8 cellular contexts compared by ENCODE assay signal in the genomic region with DNA sequence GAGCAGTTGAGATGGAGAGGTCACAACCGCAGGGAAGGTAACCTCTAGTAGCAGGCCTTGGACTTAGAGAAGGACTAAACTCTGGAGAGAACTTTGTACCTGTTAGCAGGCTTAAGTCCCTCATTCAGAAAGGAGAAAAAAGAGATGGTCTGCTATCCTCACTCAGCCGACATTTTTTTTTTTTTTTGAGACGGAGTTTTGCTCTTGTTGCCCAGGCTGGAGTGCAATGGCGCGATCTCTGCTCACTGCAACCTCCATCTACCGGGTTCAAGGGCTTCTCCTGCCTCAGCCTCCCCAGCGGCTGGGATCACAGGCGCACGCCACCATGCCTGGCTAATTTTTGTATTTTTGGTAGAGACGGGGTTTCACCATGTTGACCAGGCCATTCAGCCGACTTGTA. TPM values are rescaled to one million over a fixed set of nuclear protein-coding genes. Genes with fewer than 3 reads are reported as not detected.
DNase-seq lines count a peak whose midpoint lies in the region; ATAC-seq, FAIRE-seq and TF ChIP-seq lines count a peak whose summit lies in the region.
"Not testable (repeated sequence)": the region's sequence is repeated elsewhere in the genome, so short reads cannot be mapped to it uniquely, and the experiment has no call there.

No MANE protein-coding gene starts in this region.

- not testable (repeated sequence) for H3K9me3 Mint-ChIP-seq in activated CD4-positive, alpha-beta T cell treated with anti-CD3 and anti-CD28 coated beads, Interleukin-2, amount 10 ng/mL, durations not matched to agents 24 days and 14 days; astrocyte (ENCODE audit: unreplicated experiment)

- TF ChIP-seq RAD21 in A549 (conservative IDR thresholded peaks at IDR 0.05 in 1 of 2, IDR thresholded peaks at IDR 0.05 in 1 of 2): not testable (repeated sequence)

- H3K4me3 Mint-ChIP-seq in activated CD4-positive, alpha-beta T cell treated with anti-CD3 and anti-CD28 coated beads, Interleukin-2, amount 10 ng/mL, durations not matched to agents 24 days and 14 days: peak overlapping the region; percentile 94
- H3K4me3 Mint-ChIP-seq in astrocyte (ENCODE audit: unreplicated experiment): peak overlapping the region; percentile 98

- TF ChIP-seq POLR2A in A549 (IDR thresholded peaks at IDR 0.05; ENCODE audit: low read length): not testable (repeated sequence)

- not testable (repeated sequence) for H3K18ac ChIP-seq in mesenchymal stem cell (ENCODE audit: low read depth in 1 of 2, low read length in 2 of 2)

- ATAC-seq in A549, psoas muscle: not testable (repeated sequence)

- not testable (repeated sequence) for H2BK15ac ChIP-seq in mesenchymal stem cell (ENCODE audit: low read depth, poor library complexity, severe bottlenecking)

- peaks cover 11% of the 10 kb centered on the region for H3K36me3 ChIP-seq in MG63
- H3K36me3 ChIP-seq in astrocyte (ENCODE audit: insufficient read depth, low read length): not testable (repeated sequence)
- H3K36me3 ChIP-seq in mesenchymal stem cell (ENCODE audit: control insufficient read depth in 1 of 2, insufficient read depth in 2 of 2, low read depth in 1 of 2, low read length in 2 of 2): peaks cover 10 to 38% of the 10 kb centered on the region in 2 experiments
- peaks cover 8 to 34% of the 10 kb centered on the region in 2 donors for H3K36me3 ChIP-seq in psoas muscle (ENCODE audit: insufficient read depth in 1 of 2, low read depth in 1 of 2)

- H3K79me1 ChIP-seq in mesenchymal stem cell (replicated peaks; ENCODE audit: low read length, poor library complexity, severe bottlenecking): not testable (repeated sequence)

- H3K27me3 Mint-ChIP-seq in activated CD4-positive, alpha-beta T cell treated with anti-CD3 and anti-CD28 coated beads, Interleukin-2, amount 10 ng/mL, durations not matched to agents 24 days and 14 days; astrocyte (ENCODE audit: low read depth, unreplicated experiment): not testable (repeated sequence)

- not testable (repeated sequence) for DNase-seq in A549 (ENCODE audit: low read depth in 1 of 2, low spot score in 1 of 2); GM12865 (ENCODE audit: low read depth); MG63; astrocyte (ENCODE audit: low read depth); epithelial cell of proximal tubule (ENCODE audit: low read depth); mesenchymal stem cell; psoas muscle
- DNase-seq in activated CD4-positive, alpha-beta T cell treated with anti-CD3 and anti-CD28 coated beads, Interleukin-2, amount 10 ng/mL, durations not matched to agents 24 days and 14 days: peak; percentile 56

- H3K4ac ChIP-seq in mesenchymal stem cell (ENCODE audit: low read depth in 1 of 2, low read length in 2 of 2): peak overlapping the region in 1 of 2 experiments; percentile 37

- not testable (repeated sequence) for TF ChIP-seq CTCF in A549 (IDR thresholded peaks at IDR 0.05); GM12865 (IDR thresholded peaks at IDR 0.05; ENCODE audit: insufficient read depth, low read depth, low read length, missing control alignments); astrocyte (IDR thresholded peaks at IDR 0.05; ENCODE audit: insufficient read depth, low read depth, low read length); epithelial cell of proximal tubule (conservative IDR thresholded peaks at IDR 0.05; ENCODE audit: low read depth, low read length); psoas muscle (IDR thresholded peaks at IDR 0.05)

- H4K20me1 ChIP-seq in astrocyte (ENCODE audit: insufficient read depth, low read length): peaks cover 18% of the 10 kb centered on the region

- H3K4me1 ChIP-seq in A549 (peaks cover 48% of the 10 kb centered on the region), astrocyte (ENCODE audit: insufficient read depth, low read length) (peaks cover 31% of the 10 kb centered on the region), psoas muscle (peaks cover 34% of the 10 kb centered on the region)
- H3K4me1 ChIP-seq in mesenchymal stem cell (ENCODE audit: control insufficient read depth, insufficient read depth, low read depth, low read length): not testable (repeated sequence)

- peaks cover 27% of the 10 kb centered on the region for H3K36me3 Mint-ChIP-seq in activated CD4-positive, alpha-beta T cell treated with anti-CD3 and anti-CD28 coated beads, Interleukin-2, amount 10 ng/mL, durations not matched to agents 24 days and 14 days (ENCODE audit: low read depth)
- H3K36me3 Mint-ChIP-seq in astrocyte (ENCODE audit: low read depth, unreplicated experiment): not testable (repeated sequence)

- intact Hi-C loops in activated CD4-positive, alpha-beta T cell treated with anti-CD3 and anti-CD28 coated beads, Interleukin-2, amount 10 ng/mL, durations not matched to agents 24 days and 14 days (cut with micrococcal nuclease): loop anchor here (2.0 to 5.0 kb wide), 5 partner anchors 79 to 1247 kb away; partner anchors contain the start of genes RPS13, SAAL1 and UEVLD
- intact Hi-C loops in psoas muscle (cut with DNase I): loop anchor here (2.0 to 10.0 kb wide), 5 partner anchors 73 to 1589 kb away; partner anchors contain the start of genes SPTY2D1 (in 2 of the 2), C11orf58 (in 1 of the 2) and TSG101 (in 1 of the 2)

- H3K4me3 ChIP-seq in A549: peak overlapping the region; percentile 87
- H3K4me3 ChIP-seq in GM12865 (ENCODE audit: low read depth, low read length): peak overlapping the region; percentile 92
- H3K4me3 ChIP-seq in MG63: peak overlapping the region; percentile 85; the same call in 1 of the 2 replicates
- H3K4me3 ChIP-seq in astrocyte (ENCODE audit: insufficient read depth, low read depth, low read length): peak overlapping the region; percentile 97
- peak overlapping the region; percentile 69 for H3K4me3 ChIP-seq in epithelial cell of proximal tubule (ENCODE audit: low read depth, low read length)
- peak overlapping the region in 1 of 2 experiments; percentile 89 for H3K4me3 ChIP-seq in mesenchymal stem cell (ENCODE audit: insufficient read depth in 1 of 2, low read depth in 1 of 2, low read length in 2 of 2)
- peak overlapping the region; percentile 83 for H3K4me3 ChIP-seq in psoas muscle

- H3K9me3 ChIP-seq in A549; MG63; astrocyte (ENCODE audit: insufficient read depth, low read depth, low read length); mesenchymal stem cell (ENCODE audit: control insufficient read depth, low read length); psoas muscle: not testable (repeated sequence)

- POLR2A ChIA-PET in A549 (lab: Yijun Ruan, JAX): not testable (repeated sequence)

- FAIRE-seq in A549 (lab: Jason Lieb, UNC); astrocyte (lab: Jason Lieb, UNC): not testable (repeated sequence)

- H3K4me2 ChIP-seq in A549 (peak overlapping the region; percentile 92), astrocyte (ENCODE audit: low read length) (peak overlapping the region; percentile 90), mesenchymal stem cell (ENCODE audit: low read length, poor library complexity, severe bottlenecking) (peak overlapping the region; percentile 59)

- H3K14ac ChIP-seq in mesenchymal stem cell (ENCODE audit: low read length in 2 of 2): not testable (repeated sequence)

- not testable (repeated sequence) for TF ChIP-seq EP300 in A549 (IDR thresholded peaks at IDR 0.05)

- not testable (repeated sequence) for H2AFZ ChIP-seq in astrocyte (ENCODE audit: low read depth, low read length); mesenchymal stem cell (ENCODE audit: low read depth, low read length)

- H4K8ac ChIP-seq in mesenchymal stem cell (ENCODE audit: low read length): not testable (repeated sequence)

- H2AK5ac ChIP-seq in mesenchymal stem cell (ENCODE audit: low read length, severe bottlenecking): not testable (repeated sequence)

- not testable (repeated sequence) for H3K27ac ChIP-seq in A549; astrocyte (ENCODE audit: low read depth, low read length); mesenchymal stem cell (ENCODE audit: low read length, poor library complexity, severe bottlenecking); psoas muscle

- H4K91ac ChIP-seq in mesenchymal stem cell (ENCODE audit: low read length): not testable (repeated sequence)

- not testable (repeated sequence) for H3K27me3 ChIP-seq in MG63; astrocyte (ENCODE audit: insufficient read depth, low read length); mesenchymal stem cell (ENCODE audit: control insufficient read depth in 1 of 2, insufficient read depth in 1 of 2, low read length in 2 of 2); psoas muscle (ENCODE audit: insufficient read depth in 3 of 3, low read length in 2 of 3)

- H2BK120ac ChIP-seq in mesenchymal stem cell (ENCODE audit: low read depth, low read length): not testable (repeated sequence)

- H2BK12ac ChIP-seq in mesenchymal stem cell (ENCODE audit: low read length in 2 of 2): not testable (repeated sequence)

- not testable (repeated sequence) for H3K23ac ChIP-seq in mesenchymal stem cell (ENCODE audit: low read length in 2 of 2)

- H3K4me1 Mint-ChIP-seq in activated CD4-positive, alpha-beta T cell treated with anti-CD3 and anti-CD28 coated beads, Interleukin-2, amount 10 ng/mL, durations not matched to agents 24 days and 14 days: peaks cover 47% of the 10 kb centered on the region
- H3K4me1 Mint-ChIP-seq in astrocyte (ENCODE audit: low read depth, unreplicated experiment): peaks cover 35% of the 10 kb centered on the region

- H3K9ac ChIP-seq in astrocyte (ENCODE audit: low read length): peak overlapping the region; percentile 97
- peak overlapping the region; percentile 98 for H3K9ac ChIP-seq in mesenchymal stem cell (ENCODE audit: low read length)

- peaks cover 88% of the 10 kb centered on the region for H3K79me2 ChIP-seq in astrocyte (ENCODE audit: insufficient read depth, low read length)

- H2BK5ac ChIP-seq in mesenchymal stem cell (ENCODE audit: low read depth, low read length, poor library complexity, severe bottlenecking): not testable (repeated sequence)

- 94% methylated on average over 11 of the region's 11 CpGs for WGBS in A549 (ENCODE audit: missing lambda C conversion rate)
- 93% methylated on average over 10 of the region's 11 CpGs for WGBS in mesenchymal stem cell
- 91 to 93% (median 91%) methylated on average over 11 of the region's 11 CpGs for WGBS in psoas muscle, 3 donors

- CTCF ChIA-PET in A549 (lab: Yijun Ruan, JAX): not testable (repeated sequence)

- H3K27ac Mint-ChIP-seq in activated CD4-positive, alpha-beta T cell treated with anti-CD3 and anti-CD28 coated beads, Interleukin-2, amount 10 ng/mL, durations not matched to agents 24 days and 14 days: peak overlapping the region; percentile 99
- not testable (repeated sequence) for H3K27ac Mint-ChIP-seq in astrocyte (ENCODE audit: unreplicated experiment)

RNA-seq across cellular contexts. Expression of gene GTF2H1, which starts 1.5 kb away (rescaled TPM):
- polyA plus RNA-seq in A549 (2011; rRNA removed) (52.0 and 56.0 TPM in 2 replicates), A549 (2017; fragmentation: RNase III; extraction: RNeasy Plus Mini Kit Qiagen cat#74134 plus additional on column Dnase treatment) (36.3 to 39.4 TPM (median 38.8 TPM) in 3 replicates), psoas muscle (10 to 100 TPM; 15.5 to 39.2 (median 38.5) TPM)
- 19.7 and 21.1 TPM in 2 replicates for polyA plus RNA-seq in A549 (2012; cell fraction: cytosol; rRNA removed)
- polyA plus RNA-seq in A549 (2012; cell fraction: nucleus; rRNA removed): 11.4 and 12.4 TPM in 2 replicates
- polyA minus RNA-seq in A549 (2011; rRNA and poly(A)+ RNA removed): 25.0 and 34.7 TPM in 2 replicates
- total RNA-seq in MG63 (2014; rRNA removed; shearing (Covaris generic); ENCODE audit: low replicate concordance): 46.7 and 60.7 TPM in 2 replicates
- total RNA-seq in activated CD4-positive, alpha-beta T cell treated with anti-CD3 and anti-CD28 coated beads, Interleukin-2, amount 10 ng/mL, durations not matched to agents 24 days and 14 days: 54.6 and 55.7 TPM in 2 replicates
- total RNA-seq in astrocyte (41.5 and 47.8 TPM in 2 replicates), epithelial cell of proximal tubule (30.8 and 47.9 TPM in 2 replicates), psoas muscle (10 to 100 TPM; 14.5 to 25.2 (median 19.4) TPM)
- polyA plus RNA-seq in mesenchymal stem cell (2013, experiment 1 of 2): 37.9 TPM
- polyA plus RNA-seq in mesenchymal stem cell (2013, experiment 2 of 2): 39.5 TPM

RNA-seq across cellular contexts. Expression of gene HPS5, which starts 1.9 kb away (rescaled TPM):
- polyA plus RNA-seq in A549 (2011; rRNA removed) (29.1 and 30.2 TPM in 2 replicates), A549 (2017; fragmentation: RNase III; extraction: RNeasy Plus Mini Kit Qiagen cat#74134 plus additional on column Dnase treatment) (18.0 to 18.4 TPM (median 18.4 TPM) in 3 replicates), psoas muscle (10 to 100 TPM in 1 of 3 donors, 1 to 10 TPM in 2; 4.9 to 11.3 (median 9.9) TPM)
- polyA plus RNA-seq in A549 (2012; cell fraction: cytosol; rRNA removed): 5.1 and 6.6 TPM in 2 replicates
- polyA plus RNA-seq in A549 (2012; cell fraction: nucleus; rRNA removed): 5.0 and 6.6 TPM in 2 replicates
- 22.9 and 29.2 TPM in 2 replicates for polyA minus RNA-seq in A549 (2011; rRNA and poly(A)+ RNA removed)
- 13.2 and 41.2 TPM in 2 replicates for total RNA-seq in MG63 (2014; rRNA removed; shearing (Covaris generic); ENCODE audit: low replicate concordance)
- 20.5 and 24.5 TPM in 2 replicates for total RNA-seq in activated CD4-positive, alpha-beta T cell treated with anti-CD3 and anti-CD28 coated beads, Interleukin-2, amount 10 ng/mL, durations not matched to agents 24 days and 14 days
- total RNA-seq in astrocyte (22.6 and 28.0 TPM in 2 replicates), epithelial cell of proximal tubule (11.5 and 16.9 TPM in 2 replicates), psoas muscle (10 to 100 TPM in 1 of 4 donors, 1 to 10 TPM in 3; 7.0 to 11.9 (median 8.8) TPM)
- polyA plus RNA-seq in mesenchymal stem cell (2013, experiment 1 of 2): 7.2 TPM
- polyA plus RNA-seq in mesenchymal stem cell (2013, experiment 2 of 2): 7.4 TPM

RNA-seq across cellular contexts. Expression of gene SAA1, which starts 57.8 kb away (rescaled TPM):
- polyA plus RNA-seq in A549 (2011; rRNA removed) (0.29 TPM in 1 of 2 replicates, not detected in the other), A549 (2017; fragmentation: RNase III; extraction: RNeasy Plus Mini Kit Qiagen cat#74134 plus additional on column Dnase treatment) (0.37 to 0.64 TPM (median 0.44 TPM) in 3 replicates), psoas muscle (10 to 100 TPM in 2 of 3 donors, 1 to 10 TPM in 1; 7.3 to 16.9 (median 14.4) TPM)
- 0.18 TPM in 1 of 2 replicates, not detected in the other for polyA plus RNA-seq in A549 (2012; cell fraction: cytosol; rRNA removed)
- 0.11 TPM in 1 of 2 replicates, not detected in the other for polyA plus RNA-seq in A549 (2012; cell fraction: nucleus; rRNA removed)
- polyA minus RNA-seq in A549 (2011; rRNA and poly(A)+ RNA removed): not detected in 2 replicates
- total RNA-seq in MG63 (2014; rRNA removed; shearing (Covaris generic); ENCODE audit: low replicate concordance): not detected in 2 replicates
- total RNA-seq in activated CD4-positive, alpha-beta T cell treated with anti-CD3 and anti-CD28 coated beads, Interleukin-2, amount 10 ng/mL, durations not matched to agents 24 days and 14 days: not detected in 2 replicates
- total RNA-seq in astrocyte (0.43 TPM in 1 of 2 replicates, not detected in the other), epithelial cell of proximal tubule (46.7 and 69.7 TPM in 2 replicates), psoas muscle (100 to 1,000 TPM in 1 of 4 donors, 10 to 100 TPM in 3; 29.1 to 100 (median 36.2) TPM)
- 1.1 TPM for polyA plus RNA-seq in mesenchymal stem cell (2013, experiment 1 of 2)
- 0.97 TPM for polyA plus RNA-seq in mesenchymal stem cell (2013, experiment 2 of 2)

Comparison
In these comparisons a context has a peak if more than half of its experiments do, and no peak if none do; other contexts are left out.
1. RNA of gene SAA1, which starts 57.8 kb away (total RNA-seq): 46.7 to 69.7 TPM in epithelial cell of proximal tubule and 29.1 to 100 TPM in psoas muscle; 0.43 TPM in astrocyte, not detected in MG63 and not detected in activated CD4-positive, alpha-beta T cell treated with anti-CD3 and anti-CD28 coated beads, Interleukin-2, amount 10 ng/mL, durations not matched to agents 24 days and 14 days; every median in the first group is over 10 times any median in the second.
2. Peak in every context shown above with its lines, with median percentiles within 50 percentile points of each other: H3K4me2 ChIP-seq.